ENCODE assay signal across 16 cellular contexts in the genomic region with DNA sequence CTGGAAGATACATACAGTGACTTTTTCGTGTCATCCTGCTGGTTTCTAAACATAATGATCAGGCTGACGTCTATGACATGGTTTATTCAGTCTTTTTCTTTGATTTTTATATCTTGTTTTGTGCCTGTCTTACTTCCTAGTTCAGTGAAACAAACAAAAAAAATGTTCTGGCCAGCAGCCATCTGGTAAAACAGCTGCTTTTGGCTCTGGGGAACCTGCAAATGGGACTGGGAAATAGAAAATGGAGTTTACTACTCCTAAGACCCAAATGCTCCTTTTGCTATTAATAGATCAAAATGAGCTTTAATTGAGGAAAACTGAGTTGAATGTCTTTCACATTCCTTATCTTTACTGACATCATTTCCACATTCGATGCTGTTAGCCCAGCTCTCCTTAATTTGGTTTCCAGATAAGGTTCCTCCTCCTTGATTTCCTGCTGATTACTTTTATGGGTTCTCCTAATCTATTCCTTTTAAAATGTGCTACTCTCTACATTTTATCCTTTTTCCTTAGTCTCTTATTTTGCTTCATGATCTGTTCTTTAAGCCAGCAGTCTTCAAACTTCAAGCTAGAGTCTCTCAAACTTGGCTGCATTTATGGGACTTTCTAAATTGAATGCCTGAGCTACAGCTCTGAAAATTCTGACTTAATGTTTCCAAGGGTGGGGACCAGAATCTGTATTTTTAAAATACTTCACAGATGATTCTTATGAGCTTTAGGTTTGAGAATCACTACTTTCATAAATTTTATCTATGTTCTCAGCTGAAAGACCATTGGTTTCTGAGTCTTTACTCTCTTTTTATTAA.
DNase-seq lines count a peak whose midpoint lies in the region; ATAC-seq and TF ChIP-seq lines count a peak whose summit lies in the region.
"Had no signal": no experiment of that assay in that cellular context is flagged by ENCODE, and none has a peak within 500 bp of the region (broad histone marks: within the 10 kb centered on the region; RNA-seq: fewer than 3 reads in every experiment).

No MANE protein-coding gene starts in this region.

- no peak overlapping the region for H3K4me2 ChIP-seq in IMR-90 (ENCODE audit: low read depth, low read length)
- H3K4me2 ChIP-seq: BLaER1 had no signal

- H3K9me1 ChIP-seq in IMR-90 (ENCODE audit: insufficient read depth, low read length): no peaks in the 10 kb centered on the region

- no peak overlapping the region for H3K56ac ChIP-seq in IMR-90 (ENCODE audit: extremely low read depth, insufficient read depth, low read length)

- POLR2A ChIA-PET in IMR-90 (lab: Charles Lee; ENCODE audit: unreplicated experiment): no interaction called here

- in situ Hi-C loops in IMR-90 (cut with MboI; ENCODE audit: low sequenced_read_pairs): no loop called here

- no peak overlapping the region for H3K9ac ChIP-seq in IMR-90 (ENCODE audit: low read depth, low read length)
- H3K9ac ChIP-seq: BLaER1 had no signal

- dilution Hi-C loops in IMR-90 (cut with HindIII; ENCODE audit: low sequenced_read_pairs, unreplicated experiment): no loop called here

- H3K27ac ChIP-seq in IMR-90 (ENCODE audit: insufficient read depth, low read length): no peak overlapping the region
- peak overlapping the region; percentile 69 to 80 for H3K27ac ChIP-seq in ascending aorta
- peak overlapping the region in 3 of 4 donors; percentile 33 to 46 (median 34) for H3K27ac ChIP-seq in gastroesophageal sphincter
- H3K27ac ChIP-seq in psoas muscle: peak overlapping the region; percentile 41
- H3K27ac ChIP-seq: BLaER1 had no signal

- intact Hi-C loops in IMR-90 (cut with micrococcal nuclease): no loop called here
- intact Hi-C loops in ascending aorta (cut with DNase I): no loop called here
- intact Hi-C loops in psoas muscle (cut with DNase I): no loop called here

- no peaks in the 10 kb centered on the region for H3K36me3 ChIP-seq in IMR-90 (ENCODE audit: control insufficient read depth, insufficient read depth, low read length)
- no peaks in the 10 kb centered on the region for H3K36me3 ChIP-seq in ascending aorta
- H3K36me3 ChIP-seq in gastroesophageal sphincter: no peaks in the 10 kb centered on the region
- no peaks in the 10 kb centered on the region for H3K36me3 ChIP-seq in psoas muscle (ENCODE audit: insufficient read depth in 1 of 2, low read depth in 1 of 2)
- H3K36me3 ChIP-seq: BLaER1 had no signal

- no peak overlapping the region for H3K4me3 ChIP-seq in IMR-90 (ENCODE audit: insufficient read depth, low read depth, low read length)
- H3K4me3 ChIP-seq in ascending aorta: peak overlapping the region in 1 of 2 donors; percentile 5
- H3K4me3 ChIP-seq in gastroesophageal sphincter: no peak overlapping the region
- H3K4me3 ChIP-seq in psoas muscle: no peak overlapping the region
- H3K4me3 ChIP-seq: BLaER1 had no signal

- H3K18ac ChIP-seq in IMR-90 (ENCODE audit: low read depth, low read length): no peak overlapping the region

- H4K5ac ChIP-seq in IMR-90 (ENCODE audit: low read depth, low read length): no peak overlapping the region

- H4K20me1 ChIP-seq in IMR-90 (ENCODE audit: insufficient read depth, low read length): no peaks in the 10 kb centered on the region
- H4K20me1 ChIP-seq: BLaER1 had no signal

- no peak overlapping the region for H2BK120ac ChIP-seq in IMR-90 (ENCODE audit: low read depth, low read length)

- no peaks in the 10 kb centered on the region for H3K4me1 ChIP-seq in IMR-90 (ENCODE audit: control insufficient read depth, insufficient read depth, low read length)
- H3K4me1 ChIP-seq in ascending aorta: peaks cover 0 to 8% of the 10 kb centered on the region in 2 donors
- H3K4me1 ChIP-seq in gastroesophageal sphincter: peaks cover 0 to 11% (median 0%) of the 10 kb centered on the region in 3 donors
- no peaks in the 10 kb centered on the region for H3K4me1 ChIP-seq in psoas muscle
- H3K4me1 ChIP-seq: BLaER1 had no signal

- CTCF ChIA-PET in IMR-90 (lab: Yijun Ruan, JAX): interaction anchor here (0.6 to 1.5 kb wide), 3 partner anchors 10 to 1084 kb away, joined by 3 read pairs; no protein-coding TSS in a partner anchor

- 17% methylated on average over 1 of the region's 3 CpGs; no CpG with 5 or more reads in 1 of the 2 experiments for WGBS in IMR-90 (ENCODE audit: extremely low coverage in 2 of 2, insufficient read length in 1 of 2), 2 experiments
- WGBS in gastroesophageal sphincter (ENCODE audit: low coverage in 1 of 2), 2 donors: 11 to 17% methylated on average over 3 of the region's 3 CpGs
- WGBS in psoas muscle, 3 donors: 6 to 16% (median 7%) methylated on average over 3 of the region's 3 CpGs

- no peaks in the 10 kb centered on the region for H3K27me3 ChIP-seq in IMR-90 (ENCODE audit: control insufficient read depth, insufficient read depth, low read length)
- H3K27me3 ChIP-seq in ascending aorta: no peaks in the 10 kb centered on the region
- H3K27me3 ChIP-seq in gastroesophageal sphincter: no peaks in the 10 kb centered on the region
- H3K27me3 ChIP-seq in psoas muscle (ENCODE audit: insufficient read depth in 3 of 3, low read length in 2 of 3): no peaks in the 10 kb centered on the region
- H3K27me3 ChIP-seq: BLaER1 had no signal

- no peak overlapping the region for H2BK20ac ChIP-seq in IMR-90 (ENCODE audit: low read depth, low read length)

- no peak overlapping the region for H3K14ac ChIP-seq in IMR-90 (replicated peaks; ENCODE audit: low read depth, low read length)

- BruUV-seq in IMR-90 (replicated peaks; lab: Mats Ljungman, UMichigan): no TSS peak

- H3K79me1 ChIP-seq in IMR-90 (ENCODE audit: low read depth in 1 of 2, low read length in 2 of 2): no peaks in the 10 kb centered on the region

- no peak overlapping the region for H2AK5ac ChIP-seq in IMR-90 (ENCODE audit: low read depth, low read length)

- H4K8ac ChIP-seq in IMR-90 (ENCODE audit: low read depth in 2 of 2, low read length in 2 of 2): no peak overlapping the region

- no peak overlapping the region for H3K23ac ChIP-seq in IMR-90 (ENCODE audit: low read depth, low read length)

- H2BK5ac ChIP-seq in IMR-90 (ENCODE audit: low read depth, low read length, poor library complexity, severe bottlenecking): no peak overlapping the region

- H2BK15ac ChIP-seq in IMR-90 (ENCODE audit: low read depth, low read length): 0 out of 3 replicates have a peak overlapping the region, but pooled peaks have one; percentile 19

- no peak overlapping the region for H4K91ac ChIP-seq in IMR-90 (ENCODE audit: insufficient read depth, low read depth, low read length)

- no peak overlapping the region for H2AK9ac ChIP-seq in IMR-90 (replicated peaks; ENCODE audit: low read depth, low read length, poor library complexity)

- no peak overlapping the region for H2AFZ ChIP-seq in IMR-90 (replicated peaks; ENCODE audit: low read length, poor library complexity)

- TF ChIP-seq CTCF in IMR-90 (conservative IDR thresholded peaks at IDR 0.05; ENCODE audit: low read depth, low read length) (no peak), ascending aorta (IDR thresholded peaks at IDR 0.05) (no peak), gastroesophageal sphincter (IDR thresholded peaks at IDR 0.05) (no peak), psoas muscle (IDR thresholded peaks at IDR 0.05) (no peak)

- TF ChIP-seq RAD21 in IMR-90 (IDR thresholded peaks at IDR 0.05; ENCODE audit: low read length): no peak

- TF ChIP-seq EP300 in gastroesophageal sphincter (IDR thresholded peaks at IDR 0.05): no peak

- H3K9me3 ChIP-seq in IMR-90 (ENCODE audit: control insufficient read depth, insufficient read depth, low read length) (no peaks in the 10 kb centered on the region), ascending aorta (no peaks in the 10 kb centered on the region), gastroesophageal sphincter (no peaks in the 10 kb centered on the region), psoas muscle (no peaks in the 10 kb centered on the region)
- H3K9me3 ChIP-seq: BLaER1 had no signal

- peak; percentile 34 for DNase-seq in IMR-90
- peak in 1 of 2 donors; percentile 66 for DNase-seq in ascending aorta (ENCODE audit: low spot score in 2 of 2)
- no peak for DNase-seq in psoas muscle
- no peak for DNase-seq in iPS-NIHi11 (ENCODE audit: low spot score)
- no peak for DNase-seq in activated effector memory CD4-positive, alpha-beta T cell treated with anti-CD3 and anti-CD28 coated beads, Interleukin-2, amount 50 U/mL, for 16 hours
- DNase-seq: activated CD4-positive, CD25-positive, alpha-beta regulatory T cell treated with anti-CD3 and anti-CD28 coated beads, Interleukin-2, amount 50 U/mL, for 72 hours; activated T-cell treated with anti-CD3 and anti-CD28 coated beads, Interleukin-2, amount 50 U/mL, for 48 hours; DMS79; effector memory CD8-positive, alpha-beta T cell; NCI-H1048; NCI-H446; T-cell had no signal

- no peak for TF ChIP-seq POLR2A in IMR-90 (IDR thresholded peaks at IDR 0.05; ENCODE audit: low read depth, low read length)
- TF ChIP-seq POLR2A in gastroesophageal sphincter (IDR thresholded peaks at IDR 0.05): no peak

- ATAC-seq in IMR-90 (ENCODE audit: low read depth) (no peak), gastroesophageal sphincter (no peak), psoas muscle (no peak), HG02623 (IDR thresholded peaks at IDR 0.05; ENCODE audit: unreplicated experiment) (no peak), GM21381 (IDR thresholded peaks at IDR 0.05; ENCODE audit: unreplicated experiment) (no peak)
- ATAC-seq: effector memory CD8-positive, alpha-beta T cell; T-cell had no signal

- no peak overlapping the region for H3K4ac ChIP-seq in IMR-90 (ENCODE audit: low read depth, low read length)

TF ChIP-seq in IMR-90, 13 proteins besides CTCF, POLR2A, EP300 and RAD21:
- no peak for TF ChIP-seq CHD1 (IDR thresholded peaks at IDR 0.05; ENCODE audit: low read depth, low read length)
- TF ChIP-seq MXI1 (IDR thresholded peaks at IDR 0.05; ENCODE audit: borderline replicate concordance, low read depth, low read length): no peak
- TF ChIP-seq MAZ (IDR thresholded peaks at IDR 0.05; ENCODE audit: borderline replicate concordance, low read depth, low read length): no peak
TF ChIP-seq in IMR-90: peak in this region for 0.
